Comparison of ENCODE assay signal across 14 cellular contexts in genomic region chr12:120658286-120659150, GRCh38. TPM values are rescaled to one million over a fixed set of nuclear protein-coding genes. Genes with fewer than 3 reads are reported as not detected.
DNase-seq lines count a peak whose midpoint lies in the region; ATAC-seq, FAIRE-seq and TF ChIP-seq lines count a peak whose summit lies in the region.
"Had no signal": no experiment of that assay in that cellular context is flagged by ENCODE, and none has a peak within 500 bp of the region (broad histone marks: within the 10 kb centered on the region; RNA-seq: fewer than 3 reads in every experiment).

No MANE protein-coding gene starts in this region.

- H2BK120ac ChIP-seq in H1 (replicated peaks; ENCODE audit: low read depth, low read length): no peak overlapping the region

- H3K4me3 ChIP-seq in H7 (ENCODE audit: insufficient read depth, low read depth, low read length): no peak overlapping the region
- no peak overlapping the region for H3K4me3 ChIP-seq in H1 (ENCODE audit: extremely low read depth in 1 of 4, insufficient read depth in 2 of 4, low read depth in 3 of 4, low read length in 4 of 4)
- no peak overlapping the region for H3K4me3 ChIP-seq in lower lobe of right lung
- H3K4me3 ChIP-seq: A549 had no signal

- H3K14ac ChIP-seq in H1 (ENCODE audit: insufficient read length): no peak overlapping the region

- H2BK5ac ChIP-seq in H1 (ENCODE audit: low read depth, low read length): 0 out of 2 replicates have a peak overlapping the region, but pooled peaks have one; percentile 26

- DNase-seq in H7: peak; percentile 33
- no peak for DNase-seq in T-helper 17 cell
- DNase-seq in H1 (ENCODE audit: low read depth in 1 of 2, low spot score in 2 of 2): peak in 1 of 2 experiments; percentile 42
- DNase-seq in lower lobe of right lung: peak; percentile 28
- no peak for DNase-seq in activated naive CD4-positive, alpha-beta T cell treated with anti-CD3 and anti-CD28 coated beads, Interleukin-2, amount 10 ng/mL, durations not matched to agents 7 days and 5 days
- DNase-seq in activated T-cell treated with anti-CD3 and anti-CD28 coated beads, Interleukin-2, amount 50 U/mL, for 72 hours: no peak
- no peak for DNase-seq in GM10248 (ENCODE audit: extremely low spot score)
- DNase-seq: DMS79, IMR-90, KG1 had no signal

- no peak overlapping the region for H3K23ac ChIP-seq in H1 (ENCODE audit: insufficient read length)

- no peak for TF ChIP-seq EP300 in H1 (IDR thresholded peaks at IDR 0.05; ENCODE audit: borderline replicate concordance in 1 of 2, low read depth in 2 of 2, low read length in 2 of 2)

- peaks cover 0 to 4% of the 10 kb centered on the region in 2 experiments for H4K20me1 ChIP-seq in H1 (replicated peaks in 1 of 2; ENCODE audit: control insufficient read depth in 1 of 2, insufficient read depth in 2 of 2, low read length in 2 of 2)

- H3K27me3 ChIP-seq in H7 (ENCODE audit: control insufficient read depth, insufficient read depth, low read length) (no peaks in the 10 kb centered on the region), H1 (replicated peaks in 1 of 4; ENCODE audit: control insufficient read depth in 3 of 4, extremely low read depth in 1 of 4, insufficient read depth in 3 of 4, low read length in 3 of 4) (no peaks in the 10 kb centered on the region), lower lobe of right lung (ENCODE audit: low read depth) (no peaks in the 10 kb centered on the region)

- no peak overlapping the region; the same call in none of the 2 replicates for H4K8ac ChIP-seq in H1 (ENCODE audit: extremely low read depth, insufficient read depth, low read length)

- no peaks in the 10 kb centered on the region for H3K9me3 Mint-ChIP-seq in activated naive CD4-positive, alpha-beta T cell treated with anti-CD3 and anti-CD28 coated beads, Interleukin-2, amount 10 ng/mL, durations not matched to agents 7 days and 5 days
- H3K9me3 Mint-ChIP-seq in activated T-cell treated with anti-CD3 and anti-CD28 coated beads, Interleukin-2, amount 50 U/mL, for 72 hours: no peaks in the 10 kb centered on the region

- FAIRE-seq in H1 (lab: Jason Lieb, UNC): no peak
- FAIRE-seq: A549, G401.6, H54 had no signal

- no peak overlapping the region for H3K56ac ChIP-seq in H1 (replicated peaks; ENCODE audit: insufficient read length, low read depth, low read length)

- 91% methylated on average over 22 of the region's 22 CpGs; no CpG with 5 or more reads in 1 of the 2 experiments for WGBS in H1 (ENCODE audit: extremely low coverage in 1 of 2, insufficient coverage in 1 of 2, insufficient read length in 1 of 2, insufficient replicate concordance in 2 of 2, low coverage in 1 of 2, low lambda C conversion rate in 2 of 2, missing lambda C conversion rate in 1 of 2), 2 experiments

- H3K79me2 ChIP-seq in H1 (ENCODE audit: control insufficient read depth in 1 of 2, insufficient read depth in 2 of 2, low read length in 2 of 2): no peaks in the 10 kb centered on the region

- TF ChIP-seq POLR2A in H1 (IDR thresholded peaks at IDR 0.05; ENCODE audit: control extremely low read depth in 1 of 2, low read depth in 2 of 2, low read length in 2 of 2): no peak

- H2BK20ac ChIP-seq in H1 (ENCODE audit: low read length): no peak overlapping the region; the same call in 1 of the 2 replicates

- no peaks in the 10 kb centered on the region for H3K4me1 ChIP-seq in H1 (replicated peaks in 1 of 4; ENCODE audit: control insufficient read depth in 3 of 4, insufficient read depth in 4 of 4, low read length in 3 of 4)
- no peaks in the 10 kb centered on the region for H3K4me1 ChIP-seq in lower lobe of right lung
- H3K4me1 ChIP-seq: A549 had no signal

- H2AK5ac ChIP-seq in H1 (ENCODE audit: low read depth, low read length): 0 out of 2 replicates have a peak overlapping the region, but pooled peaks have one; percentile 3

- H3K9ac ChIP-seq in H1 (replicated peaks in 1 of 4; ENCODE audit: extremely low read depth in 1 of 4, low read depth in 3 of 4, low read length in 3 of 4): no peak overlapping the region

- no peaks in the 10 kb centered on the region for H3K36me3 ChIP-seq in H7 (replicated peaks; ENCODE audit: control insufficient read depth, insufficient read depth, low read length)
- H3K36me3 ChIP-seq in H1 (ENCODE audit: control insufficient read depth in 2 of 4, insufficient read depth in 4 of 4, low read length in 3 of 4): no peaks in the 10 kb centered on the region
- no peaks in the 10 kb centered on the region for H3K36me3 ChIP-seq in lower lobe of right lung

- H3K4me3 Mint-ChIP-seq in T-helper 17 cell: no peak overlapping the region
- no peak overlapping the region for H3K4me3 Mint-ChIP-seq in activated naive CD4-positive, alpha-beta T cell treated with anti-CD3 and anti-CD28 coated beads, Interleukin-2, amount 10 ng/mL, durations not matched to agents 7 days and 5 days
- H3K4me3 Mint-ChIP-seq in activated T-cell treated with anti-CD3 and anti-CD28 coated beads, Interleukin-2, amount 50 U/mL, for 72 hours: no peak overlapping the region

- POLR2A ChIA-PET in H1 (lab: Charles Lee; ENCODE audit: partially characterized antibody) (interaction anchor here (0.6 to 0.9 kb wide), 2 partner anchors 36 to 215 kb away, joined by 3 read pairs; no protein-coding TSS in a partner anchor), GM10248 (lab: Yijun Ruan, JAX) (no interaction called here)

- intact Hi-C loops in lower lobe of right lung (cut with DNase I): no loop called here

- no peak overlapping the region for H4K91ac ChIP-seq in H1 (replicated peaks; ENCODE audit: insufficient read length, low read length)

- no peak overlapping the region for H2BK15ac ChIP-seq in H1 (ENCODE audit: low read length)

- H3K36me3 Mint-ChIP-seq in T-helper 17 cell (ENCODE audit: low read depth): peaks cover 4% of the 10 kb centered on the region
- H3K36me3 Mint-ChIP-seq in activated naive CD4-positive, alpha-beta T cell treated with anti-CD3 and anti-CD28 coated beads, Interleukin-2, amount 10 ng/mL, durations not matched to agents 7 days and 5 days: no peaks in the 10 kb centered on the region
- H3K36me3 Mint-ChIP-seq in activated T-cell treated with anti-CD3 and anti-CD28 coated beads, Interleukin-2, amount 50 U/mL, for 72 hours (ENCODE audit: insufficient read depth in 2 of 2): no peaks in the 10 kb centered on the region

- H2BK12ac ChIP-seq in H1 (ENCODE audit: low read depth, low read length): no peak overlapping the region

- no peak overlapping the region for H3K4me2 ChIP-seq in H1 (ENCODE audit: insufficient read depth in 1 of 2, low read depth in 2 of 2, low read length in 2 of 2)
- H3K4me2 ChIP-seq: A549 had no signal

- H3K27ac Mint-ChIP-seq in T-helper 17 cell: peak overlapping the region; percentile 29
- H3K27ac Mint-ChIP-seq in activated naive CD4-positive, alpha-beta T cell treated with anti-CD3 and anti-CD28 coated beads, Interleukin-2, amount 10 ng/mL, durations not matched to agents 7 days and 5 days: no peak overlapping the region
- H3K27ac Mint-ChIP-seq in activated T-cell treated with anti-CD3 and anti-CD28 coated beads, Interleukin-2, amount 50 U/mL, for 72 hours: no peak overlapping the region

- H3K18ac ChIP-seq in H1 (ENCODE audit: extremely low read depth, low read length): no peak overlapping the region; the same call in 1 of the 2 replicates

- ATAC-seq in T-helper 17 cell (no peak), lower lobe of right lung (no peak)
- no peak for ATAC-seq in activated T-cell treated with anti-CD3 and anti-CD28 coated beads, Interleukin-2, amount 50 U/mL, for 72 hours (replicated peaks in 1 of 2)
- ATAC-seq: A549 had no signal

- peaks cover 4% of the 10 kb centered on the region for H3K4me1 Mint-ChIP-seq in T-helper 17 cell
- H3K4me1 Mint-ChIP-seq in activated naive CD4-positive, alpha-beta T cell treated with anti-CD3 and anti-CD28 coated beads, Interleukin-2, amount 10 ng/mL, durations not matched to agents 7 days and 5 days: no peaks in the 10 kb centered on the region
- H3K4me1 Mint-ChIP-seq in activated T-cell treated with anti-CD3 and anti-CD28 coated beads, Interleukin-2, amount 50 U/mL, for 72 hours (ENCODE audit: low read depth): no peaks in the 10 kb centered on the region

- CTCF ChIA-PET in H1 (lab: Charles Lee; ENCODE audit: partially characterized antibody) (interaction anchor here (0.7 to 7.3 kb wide), 7 partner anchors 11 to 76 kb away, joined by 3 to 100 read pairs (median 4); no protein-coding TSS in a partner anchor), GM10248 (lab: Yijun Ruan, JAX) (interaction anchor here (6.2 kb wide), 1 partner anchor 11 kb away, joined by 119 read pairs; no protein-coding TSS in a partner anchor)
- CTCF ChIA-PET in activated naive CD4-positive, alpha-beta T cell treated with anti-CD3 and anti-CD28 coated beads, Interleukin-2, amount 10 ng/mL, durations not matched to agents 7 days and 5 days (lab: Charles Lee): interaction anchor here (0.7 to 6.1 kb wide), 2 partner anchors 11 to 92 kb away, joined by 3 to 40 read pairs; no protein-coding TSS in a partner anchor

- H3K27ac ChIP-seq in H1 (ENCODE audit: low read depth, low read length) (no peak overlapping the region), lower lobe of right lung (no peak overlapping the region)
- H3K27ac ChIP-seq: A549 had no signal

- no peak overlapping the region for H3K4ac ChIP-seq in H1 (replicated peaks; ENCODE audit: insufficient read length, low read depth, low read length)

- no peaks in the 10 kb centered on the region; the same call in 1 of the 2 replicates for H3K79me1 ChIP-seq in H1 (ENCODE audit: low read depth, low read length)

- H3K23me2 ChIP-seq in H1 (ENCODE audit: low read depth, low read length): peaks cover 4% of the 10 kb centered on the region; the same call in 1 of the 2 replicates

- no peak overlapping the region for H2AFZ ChIP-seq in H1 (ENCODE audit: low read length)

- H4K5ac ChIP-seq in H1 (ENCODE audit: insufficient read length, low read depth, low read length): no peak overlapping the region

- TF ChIP-seq CTCF in H1 (IDR thresholded peaks at IDR 0.05; ENCODE audit: control extremely low read depth in 1 of 3, insufficient read depth in 1 of 3, low read depth in 1 of 3, low read length in 3 of 3) (no peak), lower lobe of right lung (IDR thresholded peaks at IDR 0.05) (no peak), GM10248 (IDR thresholded peaks at IDR 0.05; ENCODE audit: control extremely low read depth, extremely low read depth, low read depth, missing control alignments) (no peak)

- peaks cover 38% of the 10 kb centered on the region for H3K27me3 Mint-ChIP-seq in T-helper 17 cell
- H3K27me3 Mint-ChIP-seq in activated naive CD4-positive, alpha-beta T cell treated with anti-CD3 and anti-CD28 coated beads, Interleukin-2, amount 10 ng/mL, durations not matched to agents 7 days and 5 days: peaks cover 14% of the 10 kb centered on the region
- H3K27me3 Mint-ChIP-seq in activated T-cell treated with anti-CD3 and anti-CD28 coated beads, Interleukin-2, amount 50 U/mL, for 72 hours (ENCODE audit: low read depth): no peaks in the 10 kb centered on the region

- no peak for TF ChIP-seq RAD21 in H1 (IDR thresholded peaks at IDR 0.05 in 1 of 2, conservative IDR thresholded peaks at IDR 0.05 in 1 of 2; ENCODE audit: low read depth in 2 of 2, low read length in 2 of 2)

- H3K9me3 ChIP-seq in T-helper 17 cell (ENCODE audit: control insufficient read depth, low read length, poor library complexity, severe bottlenecking) (no peaks in the 10 kb centered on the region), H1 (ENCODE audit: insufficient read depth in 2 of 2, low read depth in 1 of 2, low read length in 1 of 2) (no peaks in the 10 kb centered on the region), lower lobe of right lung (no peaks in the 10 kb centered on the region)
- H3K9me3 ChIP-seq: A549 had no signal

RNA-seq across cellular contexts. Expression of gene CABP1, which starts 18.1 kb away (rescaled TPM):
- 4.4 and 6.0 TPM in 2 replicates for total RNA-seq in H7 (2014; rRNA removed; shearing (Covaris generic))
- total RNA-seq in T-helper 17 cell: not detected
- 7.4 and 8.5 TPM in 2 replicates for total RNA-seq in H1 (2021; fragmentation: NEBNext Ultra II Directional; extraction: Animal tissue kit (Norgen Biotek cat#: 25700))
- polyA plus RNA-seq in H1 (2011; rRNA removed): 3.9 and 4.5 TPM in 2 replicates
- polyA plus RNA-seq in H1 (2011; cell fraction: cytosol; rRNA removed): 5.9 TPM
- polyA plus RNA-seq in H1 (2011; cell fraction: nucleus; rRNA removed): 6.8 TPM
- 6.0 to 8.6 TPM (median 7.8 TPM) in 4 replicates for polyA plus RNA-seq in H1 (2012, experiment 1 of 2)
- 4.0 TPM for polyA plus RNA-seq in H1 (2012, experiment 2 of 2)
- 2.8 TPM for polyA plus RNA-seq in H1 (2013, experiment 1 of 2)
- 2.7 TPM for polyA plus RNA-seq in H1 (2013, experiment 2 of 2)
- polyA minus RNA-seq in H1 (2011; rRNA and poly(A)+ RNA removed): 4.9 and 5.4 TPM in 2 replicates
- polyA minus RNA-seq in H1 (2011; cell fraction: cytosol; rRNA and poly(A)+ RNA removed): 1.6 TPM
- polyA minus RNA-seq in H1 (2011; cell fraction: nucleus; rRNA and poly(A)+ RNA removed): 5.4 TPM
- total RNA-seq in lower lobe of right lung: 0.30 TPM
- 1 to 10 TPM in 1 of 2 donors, not detected in 1; 1.2 TPM for total RNA-seq in activated T-cell treated with anti-CD3 and anti-CD28 coated beads, Interleukin-2, amount 50 U/mL, for 72 hours
- polyA plus RNA-seq: BJ had no signal

RNA-seq across cellular contexts. Expression of gene MLEC, which starts 28.4 kb away (rescaled TPM):
- 142 and 181 TPM in 2 replicates for total RNA-seq in H7 (2014; rRNA removed; shearing (Covaris generic))
- total RNA-seq in T-helper 17 cell (10 to 100 TPM; 21.8 to 31.0 TPM), lower lobe of right lung (98.1 TPM)
- 260 and 266 TPM in 2 replicates for total RNA-seq in H1 (2021; fragmentation: NEBNext Ultra II Directional; extraction: Animal tissue kit (Norgen Biotek cat#: 25700))
- 34.4 and 37.1 TPM in 2 replicates for polyA plus RNA-seq in H1 (2011; rRNA removed)
- polyA plus RNA-seq in H1 (2011; cell fraction: cytosol; rRNA removed): 50.8 TPM
- polyA plus RNA-seq in H1 (2011; cell fraction: nucleus; rRNA removed): 26.0 TPM
- polyA plus RNA-seq in H1 (2012, experiment 1 of 2): 98.6 to 133 TPM (median 116 TPM) in 4 replicates
- polyA plus RNA-seq in H1 (2012, experiment 2 of 2): 61.6 TPM
- polyA plus RNA-seq in H1 (2013, experiment 1 of 2): 141 TPM
- 191 TPM for polyA plus RNA-seq in H1 (2013, experiment 2 of 2)
- polyA minus RNA-seq in H1 (2011; rRNA and poly(A)+ RNA removed): 89.4 and 147 TPM in 2 replicates
- 75.7 TPM for polyA minus RNA-seq in H1 (2011; cell fraction: cytosol; rRNA and poly(A)+ RNA removed)
- polyA minus RNA-seq in H1 (2011; cell fraction: nucleus; rRNA and poly(A)+ RNA removed): 32.8 TPM
- total RNA-seq in activated T-cell treated with anti-CD3 and anti-CD28 coated beads, Interleukin-2, amount 50 U/mL, for 72 hours: 10 to 100 TPM; 75.7 to 88.9 TPM

RNA-seq across cellular contexts. Expression of gene UNC119B, which starts 51.7 kb away (rescaled TPM):
- total RNA-seq in H7 (2014; rRNA removed; shearing (Covaris generic)): 15.8 and 26.4 TPM in 2 replicates
- total RNA-seq in T-helper 17 cell: 10 to 100 TPM; 15.2 to 16.2 TPM
- 50.1 and 51.9 TPM in 2 replicates for total RNA-seq in H1 (2021; fragmentation: NEBNext Ultra II Directional; extraction: Animal tissue kit (Norgen Biotek cat#: 25700))
- polyA plus RNA-seq in H1 (2011; rRNA removed): 40.5 and 40.6 TPM in 2 replicates
- polyA plus RNA-seq in H1 (2011; cell fraction: cytosol; rRNA removed): 51.3 TPM
- polyA plus RNA-seq in H1 (2011; cell fraction: nucleus; rRNA removed): 36.7 TPM
- 39.9 to 51.9 TPM (median 44.9 TPM) in 4 replicates for polyA plus RNA-seq in H1 (2012, experiment 1 of 2)
- 18.4 TPM for polyA plus RNA-seq in H1 (2012, experiment 2 of 2)
- 22.7 TPM for polyA plus RNA-seq in H1 (2013, experiment 1 of 2)
- 21.6 TPM for polyA plus RNA-seq in H1 (2013, experiment 2 of 2)
- 59.9 and 64.9 TPM in 2 replicates for polyA minus RNA-seq in H1 (2011; rRNA and poly(A)+ RNA removed)
- 33.0 TPM for polyA minus RNA-seq in H1 (2011; cell fraction: cytosol; rRNA and poly(A)+ RNA removed)
- 28.7 TPM for polyA minus RNA-seq in H1 (2011; cell fraction: nucleus; rRNA and poly(A)+ RNA removed)
- 27.1 TPM for total RNA-seq in lower lobe of right lung
- total RNA-seq in activated T-cell treated with anti-CD3 and anti-CD28 coated beads, Interleukin-2, amount 50 U/mL, for 72 hours: 10 to 100 TPM; 31.2 to 40.5 TPM

Comparison
In these comparisons a context has a peak if more than half of its experiments do, and no peak if none do; other contexts are left out.
1. DNase-seq: peak in H7 (single experiment) and lower lobe of right lung (single experiment); none in T-helper 17 cell (0 of 3), activated naive CD4-positive, alpha-beta T cell treated with anti-CD3 and anti-CD28 coated beads, Interleukin-2, amount 10 ng/mL, durations not matched to agents 7 days and 5 days (single experiment), activated T-cell treated with anti-CD3 and anti-CD28 coated beads, Interleukin-2, amount 50 U/mL, for 72 hours (0 of 2) and GM10248 (single experiment).